ENCODE assay signal across 10 cellular contexts in the genomic region with DNA sequence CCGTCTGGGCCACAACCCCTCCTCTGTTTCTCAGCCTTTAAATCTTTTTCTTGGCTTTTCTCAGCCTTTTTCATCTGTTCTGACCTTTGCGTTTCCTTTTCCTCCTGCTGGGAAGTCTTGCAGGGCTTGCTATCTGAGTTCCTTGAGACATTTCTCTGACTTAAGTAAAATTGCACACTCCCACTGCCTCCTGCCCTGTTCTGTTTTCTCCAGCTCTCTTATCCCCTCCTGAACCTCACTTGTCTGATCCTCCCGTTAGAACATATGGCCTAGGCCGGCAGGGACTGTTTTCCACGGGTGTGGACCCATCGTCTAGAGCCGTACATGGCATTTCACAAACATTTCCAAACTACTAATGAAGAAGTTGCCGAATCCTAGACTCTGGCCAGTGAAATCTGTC.
DNase-seq lines count a peak whose midpoint lies in the region; TF ChIP-seq lines count a peak whose summit lies in the region.
"Had no signal": no experiment of that assay in that cellular context is flagged by ENCODE, and none has a peak within 500 bp of the region (broad histone marks: within the 10 kb centered on the region; RNA-seq: fewer than 3 reads in every experiment).

No MANE protein-coding gene starts in this region.

- H3K27ac Mint-ChIP-seq in nephron progenitor cell: peak overlapping the region; percentile 95
- H3K27ac Mint-ChIP-seq: activated CD4-positive, alpha-beta memory T cell treated with anti-CD3 and anti-CD28 coated beads for 36 hours had no signal

- H3K9me2 ChIP-seq in OCI-LY7 (ENCODE audit: insufficient read depth, low read length): no peaks in the 10 kb centered on the region

- H3K9me3 ChIP-seq in AG04450 (ENCODE audit: control insufficient read depth, insufficient read depth, low read length) (no peaks in the 10 kb centered on the region), OCI-LY7 (ENCODE audit: low read length) (no peaks in the 10 kb centered on the region)

- TF ChIP-seq CTCF in AG04450 (IDR thresholded peaks at IDR 0.05; ENCODE audit: low read depth, low read length) (no peak), OCI-LY7 (conservative IDR thresholded peaks at IDR 0.05; ENCODE audit: low read length) (no peak), nephron progenitor cell (IDR thresholded peaks at IDR 0.05) (no peak)

- no peak overlapping the region for H3K4me3 Mint-ChIP-seq in nephron progenitor cell
- H3K4me3 Mint-ChIP-seq: activated CD4-positive, alpha-beta memory T cell treated with anti-CD3 and anti-CD28 coated beads for 36 hours had no signal

- H3K4me3 ChIP-seq in AG04450 (ENCODE audit: low read depth, low read length) (no peak overlapping the region), OCI-LY7 (ENCODE audit: low read depth, low read length, poor library complexity, severe bottlenecking) (no peak overlapping the region)

- H3K27ac ChIP-seq in AG04450 (ENCODE audit: low read depth, low read length) (peak overlapping the region; percentile 72), OCI-LY7 (ENCODE audit: low read depth, low read length, poor library complexity, severe bottlenecking) (peak overlapping the region; percentile 52)

- H3K27me3 ChIP-seq in AG04450 (ENCODE audit: control insufficient read depth, insufficient read depth, low read length): no peaks in the 10 kb centered on the region

- peaks cover 61% of the 10 kb centered on the region for H3K36me3 ChIP-seq in OCI-LY7 (ENCODE audit: insufficient read depth, low read length)

- intact Hi-C loops in OCI-LY7 (cut with micrococcal nuclease; ENCODE audit: unreplicated experiment): no loop called here

- H4K20me1 ChIP-seq in OCI-LY7 (ENCODE audit: insufficient read depth, low read length): peaks cover 1% of the 10 kb centered on the region; the same call in 1 of the 2 replicates

- no peaks in the 10 kb centered on the region for H3K9me3 Mint-ChIP-seq in nephron progenitor cell
- H3K9me3 Mint-ChIP-seq: activated CD4-positive, alpha-beta memory T cell treated with anti-CD3 and anti-CD28 coated beads for 36 hours had no signal

- peaks cover 29% of the 10 kb centered on the region for H3K36me3 Mint-ChIP-seq in nephron progenitor cell (ENCODE audit: low read depth)

- POLR2A ChIA-PET in AG04450 (lab: Yijun Ruan, JAX): no interaction called here
- POLR2A ChIA-PET in OCI-LY7 (lab: Charles Lee): interaction anchor here (0.5 to 1.0 kb wide), 2 partner anchors 11 to 277 kb away, joined by 4 to 8 read pairs; no protein-coding TSS in a partner anchor

- no peak overlapping the region for H2AFZ ChIP-seq in OCI-LY7 (ENCODE audit: low read length)

- H3K4me2 ChIP-seq in OCI-LY7 (ENCODE audit: low read length): peak overlapping the region; percentile 44

- H3K4me1 Mint-ChIP-seq in nephron progenitor cell: peaks cover 43% of the 10 kb centered on the region

- BruUV-seq in OCI-LY7 (replicated peaks; lab: Mats Ljungman, UMichigan): no TSS peak

- H3K4me1 ChIP-seq in OCI-LY7 (ENCODE audit: insufficient read depth, low read length, poor library complexity, severe bottlenecking): peaks cover 44% of the 10 kb centered on the region

- CTCF ChIA-PET in AG04450 (lab: Charles Lee): no interaction called here
- CTCF ChIA-PET in OCI-LY7 (lab: Charles Lee; ENCODE audit: unreplicated experiment): no interaction called here

- DNase-seq in AG04450 (ENCODE audit: low read depth, low spot score) (no peak), OCI-LY7 (ENCODE audit: low spot score) (no peak), fibroblast of gingiva (ENCODE audit: low read depth) (peak; percentile 4), nephron progenitor cell (no peak), NCI-H1694 (lab: John Stamatoyannopoulos, UW) (no peak), NCI-H128 (lab: John Stamatoyannopoulos, UW; ENCODE audit: unreplicated experiment) (no peak), NOMO-1 (lab: John Stamatoyannopoulos, UW; ENCODE audit: unreplicated experiment in 2 of 2) (no peak)
- DNase-seq in activated CD4-positive, alpha-beta T cell treated with anti-CD3 and anti-CD28 coated beads for 4 hours: no peak
- DNase-seq: activated CD4-positive, alpha-beta memory T cell treated with anti-CD3 and anti-CD28 coated beads for 36 hours; NCI-H2081 treated with DMSO at 0.1 percent for 48 hours had no signal

- H3K79me2 ChIP-seq in OCI-LY7 (ENCODE audit: insufficient read depth, low read depth, low read length): peaks cover 86% of the 10 kb centered on the region

- H3K27me3 Mint-ChIP-seq in nephron progenitor cell (ENCODE audit: low read depth, poor library complexity): no peaks in the 10 kb centered on the region
- H3K27me3 Mint-ChIP-seq: activated CD4-positive, alpha-beta memory T cell treated with anti-CD3 and anti-CD28 coated beads for 36 hours had no signal
